In genomic region chr5:112165897-112166737, GRCh38 we compare ENCODE assay signal across 15 cellular contexts.
DNase-seq lines count a peak whose midpoint lies in the region; ATAC-seq, FAIRE-seq and TF ChIP-seq lines count a peak whose summit lies in the region.
"Had no signal": no experiment of that assay in that cellular context is flagged by ENCODE, and none has a peak within 500 bp of the region (broad histone marks: within the 10 kb centered on the region; RNA-seq: fewer than 3 reads in every experiment).

No MANE protein-coding gene starts in this region.

- peaks cover 33% of the 10 kb centered on the region for H3K4me1 Mint-ChIP-seq in CD8-positive, alpha-beta T cell (ENCODE audit: low read depth)
- peaks cover 26% of the 10 kb centered on the region for H3K4me1 Mint-ChIP-seq in activated naive CD8-positive, alpha-beta T cell treated with anti-CD3 and anti-CD28 coated beads for 36 hours

- peak; percentile 9 for FAIRE-seq in HTR-8/SVneo (lab: Jason Lieb, UNC)
- FAIRE-seq: GM19239 had no signal

- no peaks in the 10 kb centered on the region for H3K27me3 Mint-ChIP-seq in CD8-positive, alpha-beta T cell (ENCODE audit: low read depth)
- H3K27me3 Mint-ChIP-seq in activated naive CD8-positive, alpha-beta T cell treated with anti-CD3 and anti-CD28 coated beads for 36 hours, result no peaks in the 10 kb centered on the region
- H3K27me3 Mint-ChIP-seq: CD8-positive, alpha-beta memory T cell had no signal

- H3K36me3 Mint-ChIP-seq in CD8-positive, alpha-beta T cell, result peaks cover 70% of the 10 kb centered on the region
- peaks cover 35% of the 10 kb centered on the region for H3K36me3 Mint-ChIP-seq in activated naive CD8-positive, alpha-beta T cell treated with anti-CD3 and anti-CD28 coated beads for 36 hours

- POLR2A ChIA-PET in CD8-positive, alpha-beta T cell (lab: Charles Lee), result no interaction called here

- no peaks in the 10 kb centered on the region for H3K9me3 ChIP-seq in CD8-positive, alpha-beta T cell (ENCODE audit: low read length)
- H3K9me3 ChIP-seq in left lung, result no peaks in the 10 kb centered on the region
- H3K9me3 ChIP-seq: lower lobe of right lung had no signal

- DNase-seq in CD8-positive, alpha-beta T cell, result no peak
- DNase-seq in HTR-8/SVneo (ENCODE audit: insufficient read length, low spot score) (no peak), left lung (no peak), T-helper 1 cell (no peak)
- DNase-seq in activated naive CD8-positive, alpha-beta T cell treated with anti-CD3 and anti-CD28 coated beads for 36 hours, result no peak
- DNase-seq: activated CD8-positive, alpha-beta memory T cell treated with anti-CD3 and anti-CD28 coated beads, Interleukin-2, amount 50 U/mL, for 48 hours; CD8-positive, alpha-beta memory T cell; lower lobe of right lung; NCI-H1105; NCI-H774; stimulated activated CD4-positive, alpha-beta T cell treated with anti-CD3 and anti-CD28 coated beads, Interleukin-2, amount 100 ng/mL, for 48 hours had no signal

- no peak overlapping the region for H3K4me3 ChIP-seq in CD8-positive, alpha-beta T cell (ENCODE audit: low read depth, low read length)
- H3K4me3 ChIP-seq in left lung, result no peak overlapping the region
- H3K4me3 ChIP-seq: lower lobe of right lung had no signal

- CTCF ChIA-PET in CD8-positive, alpha-beta T cell (lab: Charles Lee), result interaction anchor here (3.6 kb wide), 1 partner anchor 10 kb away, joined by 20 read pairs; no protein-coding TSS in a partner anchor

- ATAC-seq in CD8-positive, alpha-beta T cell, result no peak
- peak; percentile 15 for ATAC-seq in left lung
- ATAC-seq in HG02885 (IDR thresholded peaks at IDR 0.05; ENCODE audit: poor library complexity, unreplicated experiment), result no peak
- ATAC-seq in GM21737 (IDR thresholded peaks at IDR 0.05; ENCODE audit: unreplicated experiment), result no peak
- no peak for ATAC-seq in GM19463 (IDR thresholded peaks at IDR 0.05; ENCODE audit: unreplicated experiment)

- peaks cover 17% of the 10 kb centered on the region for H3K36me3 ChIP-seq in CD8-positive, alpha-beta T cell (ENCODE audit: insufficient read depth, low read length)
- H3K36me3 ChIP-seq in left lung, result peaks cover 0 to 69% of the 10 kb centered on the region in 2 donors

- TF ChIP-seq CTCF in CD8-positive, alpha-beta T cell (IDR thresholded peaks at IDR 0.05), result no peak
- no peak for TF ChIP-seq CTCF in left lung (IDR thresholded peaks at IDR 0.05)

- peaks cover 15% of the 10 kb centered on the region for H3K4me1 ChIP-seq in CD8-positive, alpha-beta T cell (ENCODE audit: insufficient read depth, low read length)
- H3K4me1 ChIP-seq in left lung, result peaks cover 15 to 20% of the 10 kb centered on the region in 2 donors

- H3K4me3 Mint-ChIP-seq in CD8-positive, alpha-beta T cell, result no peak overlapping the region
- H3K4me3 Mint-ChIP-seq in activated naive CD8-positive, alpha-beta T cell treated with anti-CD3 and anti-CD28 coated beads for 36 hours, result no peak overlapping the region

- intact Hi-C loops in CD8-positive, alpha-beta T cell (cut with DNase I, micrococcal nuclease), result loop anchor here (10.0 kb wide), 3 partner anchors 699 to 1349 kb away; partner anchors contain the start of genes YTHDC2 (in 2 of the 2), DCP2 (in 1 of the 2) and SRP19 (in 1 of the 2)
- intact Hi-C loops in left lung (cut with DNase I), result no loop called here

- no peaks in the 10 kb centered on the region for H3K27me3 ChIP-seq in CD8-positive, alpha-beta T cell (ENCODE audit: insufficient read depth, low read length)
- H3K27me3 ChIP-seq in left lung, result no peaks in the 10 kb centered on the region

- no peak overlapping the region for H3K27ac ChIP-seq in CD8-positive, alpha-beta T cell (ENCODE audit: low read depth, low read length)
- H3K27ac ChIP-seq in left lung, result no peak overlapping the region
- H3K27ac ChIP-seq: lower lobe of right lung had no signal

- H3K27ac Mint-ChIP-seq in CD8-positive, alpha-beta T cell, result peak overlapping the region; percentile 24
- peak overlapping the region; percentile 62 for H3K27ac Mint-ChIP-seq in activated naive CD8-positive, alpha-beta T cell treated with anti-CD3 and anti-CD28 coated beads for 36 hours

- no peaks in the 10 kb centered on the region for H3K9me3 Mint-ChIP-seq in CD8-positive, alpha-beta T cell
- no peaks in the 10 kb centered on the region for H3K9me3 Mint-ChIP-seq in activated naive CD8-positive, alpha-beta T cell treated with anti-CD3 and anti-CD28 coated beads for 36 hours
- H3K9me3 Mint-ChIP-seq: CD8-positive, alpha-beta memory T cell had no signal

Comparison
In these comparisons a context has a peak if more than half of its experiments do, and no peak if none do; other contexts are left out.
1. intact Hi-C loops: an anchor here in CD8-positive, alpha-beta T cell (10.0 kb wide); none called in left lung.